Comparison of ENCODE assay signal across 11 cellular contexts in genomic region chr13:101579291-101579802, GRCh38.
A peak's percentile ranks its signal among the peaks of the same experiment; 100 is the strongest.
DNase-seq lines count a peak whose midpoint lies in the region; ATAC-seq and TF ChIP-seq lines count a peak whose summit lies in the region.
"Had no signal": no experiment of that assay in that cellular context is flagged by ENCODE, and none has a peak within 500 bp of the region (broad histone marks: within the 10 kb centered on the region; RNA-seq: fewer than 3 reads in every experiment).

No MANE protein-coding gene starts in this region.

- POLR2A ChIA-PET in HEK293 (lab: Yijun Ruan, JAX) = no interaction called here

- no peak for TF ChIP-seq CTCF in HEK293 (tag by site-specific recombination; IDR thresholded peaks at IDR 0.05)

- TF ChIP-seq POLR2A in erythroblast (IDR thresholded peaks at IDR 0.05; ENCODE audit: low read length) = no peak

- no peak overlapping the region for H3K27ac ChIP-seq in HEK293 (ENCODE audit: extremely low read depth, low read depth, low read length)
- H3K27ac ChIP-seq: tibial nerve had no signal

- CTCF ChIA-PET in HEK293 (lab: Yijun Ruan, JAX) = interaction anchor here (1.0 kb wide), 1 partner anchor 65 kb away, joined by 3 read pairs; no protein-coding TSS in a partner anchor

- no peak overlapping the region for H3K27ac Mint-ChIP-seq in activated T-cell treated with anti-CD3 and anti-CD28 coated beads, Interleukin-2, amount 50 U/mL, for 72 hours
- H3K27ac Mint-ChIP-seq: activated naive CD8-positive, alpha-beta T cell treated with anti-CD3 and anti-CD28 coated beads for 36 hours had no signal

- no peaks in the 10 kb centered on the region for H3K27me3 Mint-ChIP-seq in activated T-cell treated with anti-CD3 and anti-CD28 coated beads, Interleukin-2, amount 50 U/mL, for 72 hours (ENCODE audit: low read depth)

- H3K4me1 ChIP-seq in HEK293 (ENCODE audit: control insufficient read depth, insufficient read depth, low read length) = peaks cover 10% of the 10 kb centered on the region

- no peaks in the 10 kb centered on the region for H3K36me3 ChIP-seq in HEK293 (ENCODE audit: control insufficient read depth in 2 of 2, insufficient read depth in 1 of 2, low read length in 2 of 2)
- H3K36me3 ChIP-seq: tibial nerve had no signal

- peak; percentile 12 to 62 for DNase-seq in NCI-H446 (lab: John Stamatoyannopoulos, UW)
- peak; percentile 18 to 21 for DNase-seq in erythroblast (lab: John Stamatoyannopoulos, UW)
- peak; percentile 43 for DNase-seq in non-pigmented ciliary epithelial cell (ENCODE audit: low read depth)
- no peak for DNase-seq in activated T-cell treated with anti-CD3 and anti-CD28 coated beads, Interleukin-2, amount 50 U/mL, for 72 hours
- DNase-seq in NCI-H774 (lab: John Stamatoyannopoulos, UW) = no peak
- DNase-seq: activated naive CD8-positive, alpha-beta T cell treated with anti-CD3 and anti-CD28 coated beads for 36 hours; DMS 273 treated with DMSO at 0.1 percent for 48 hours had no signal

- no peaks in the 10 kb centered on the region for H3K36me3 Mint-ChIP-seq in activated T-cell treated with anti-CD3 and anti-CD28 coated beads, Interleukin-2, amount 50 U/mL, for 72 hours (ENCODE audit: insufficient read depth in 2 of 2)
- H3K36me3 Mint-ChIP-seq: activated naive CD8-positive, alpha-beta T cell treated with anti-CD3 and anti-CD28 coated beads for 36 hours had no signal

- H3K4me3 Mint-ChIP-seq in activated T-cell treated with anti-CD3 and anti-CD28 coated beads, Interleukin-2, amount 50 U/mL, for 72 hours = no peak overlapping the region
- H3K4me3 Mint-ChIP-seq: activated naive CD8-positive, alpha-beta T cell treated with anti-CD3 and anti-CD28 coated beads for 36 hours had no signal

- ATAC-seq in HG02571 (IDR thresholded peaks at IDR 0.05; ENCODE audit: unreplicated experiment) = no peak
- no peak for ATAC-seq in esophagus mucosa
- no peak for ATAC-seq in activated T-cell treated with anti-CD3 and anti-CD28 coated beads, Interleukin-2, amount 50 U/mL, for 72 hours (replicated peaks in 1 of 2)

- no peaks in the 10 kb centered on the region for H3K9me3 Mint-ChIP-seq in activated T-cell treated with anti-CD3 and anti-CD28 coated beads, Interleukin-2, amount 50 U/mL, for 72 hours
- H3K9me3 Mint-ChIP-seq: activated naive CD8-positive, alpha-beta T cell treated with anti-CD3 and anti-CD28 coated beads for 36 hours had no signal

- H3K4me3 ChIP-seq in HEK293 (ENCODE audit: low read depth, low read length) = no peak overlapping the region
- H3K4me3 ChIP-seq: tibial nerve had no signal

- H3K4me1 Mint-ChIP-seq in activated T-cell treated with anti-CD3 and anti-CD28 coated beads, Interleukin-2, amount 50 U/mL, for 72 hours (ENCODE audit: low read depth) = no peaks in the 10 kb centered on the region
- H3K4me1 Mint-ChIP-seq: activated naive CD8-positive, alpha-beta T cell treated with anti-CD3 and anti-CD28 coated beads for 36 hours had no signal

- no peaks in the 10 kb centered on the region for H3K9me3 ChIP-seq in HEK293 (ENCODE audit: control insufficient read depth, insufficient read depth, low read depth, low read length)
- H3K9me3 ChIP-seq: tibial nerve had no signal

TF ChIP-seq in HEK293, 187 proteins besides CTCF, POLR2A, EP300 and RAD21:
- TF ChIP-seq TCF7L2 (IDR thresholded peaks at IDR 0.05; ENCODE audit: borderline replicate concordance, low read depth, low read length) (peak; percentile 42; the same call in 1 of the 2 replicates), FEZF1 (tag by site-specific recombination; IDR thresholded peaks at IDR 0.05) (peak; percentile 32; the same call in 1 of the 2 replicates), SP7 (tag by site-specific recombination; IDR thresholded peaks at IDR 0.05) (no peak), TRIM28 (IDR thresholded peaks at IDR 0.05; ENCODE audit: borderline replicate concordance, low read length) (0 out of 2 replicates have a peak, but pooled peaks have one; percentile 20), PRDM1 (tag by site-specific recombination; IDR thresholded peaks at IDR 0.05) (no peak)
- TF ChIP-seq, protein P1, sequence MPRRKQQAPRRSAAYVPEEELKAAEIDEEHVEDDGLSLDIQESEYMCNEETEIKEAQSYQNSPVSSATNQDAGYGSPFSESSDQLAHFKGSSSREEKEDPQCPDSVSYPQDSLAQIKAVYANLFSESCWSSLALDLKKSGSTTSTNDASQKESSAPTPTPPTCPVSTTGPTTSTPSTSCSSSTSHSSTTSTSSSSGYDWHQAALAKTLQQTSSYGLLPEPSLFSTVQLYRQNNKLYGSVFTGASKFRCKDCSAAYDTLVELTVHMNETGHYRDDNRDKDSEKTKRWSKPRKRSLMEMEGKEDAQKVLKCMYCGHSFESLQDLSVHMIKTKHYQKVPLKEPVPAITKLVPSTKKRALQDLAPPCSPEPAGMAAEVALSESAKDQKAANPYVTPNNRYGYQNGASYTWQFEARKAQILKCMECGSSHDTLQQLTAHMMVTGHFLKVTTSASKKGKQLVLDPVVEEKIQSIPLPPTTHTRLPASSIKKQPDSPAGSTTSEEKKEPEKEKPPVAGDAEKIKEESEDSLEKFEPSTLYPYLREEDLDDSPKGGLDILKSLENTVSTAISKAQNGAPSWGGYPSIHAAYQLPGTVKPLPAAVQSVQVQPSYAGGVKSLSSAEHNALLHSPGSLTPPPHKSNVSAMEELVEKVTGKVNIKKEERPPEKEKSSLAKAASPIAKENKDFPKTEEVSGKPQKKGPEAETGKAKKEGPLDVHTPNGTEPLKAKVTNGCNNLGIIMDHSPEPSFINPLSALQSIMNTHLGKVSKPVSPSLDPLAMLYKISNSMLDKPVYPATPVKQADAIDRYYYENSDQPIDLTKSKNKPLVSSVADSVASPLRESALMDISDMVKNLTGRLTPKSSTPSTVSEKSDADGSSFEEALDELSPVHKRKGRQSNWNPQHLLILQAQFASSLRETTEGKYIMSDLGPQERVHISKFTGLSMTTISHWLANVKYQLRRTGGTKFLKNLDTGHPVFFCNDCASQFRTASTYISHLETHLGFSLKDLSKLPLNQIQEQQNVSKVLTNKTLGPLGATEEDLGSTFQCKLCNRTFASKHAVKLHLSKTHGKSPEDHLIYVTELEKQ (tag by site-specific recombination; IDR thresholded peaks at IDR 0.05; ENCODE audit: borderline replicate concordance) = no peak
TF ChIP-seq in HEK293: peak in this region for 3.

Comparison
In these comparisons a context has a peak if more than half of its experiments do, and no peak if none do; other contexts are left out.
1. DNase-seq: peak in NCI-H446 (2 of 2), erythroblast (2 of 2) and non-pigmented ciliary epithelial cell (single experiment); none in activated T-cell treated with anti-CD3 and anti-CD28 coated beads, Interleukin-2, amount 50 U/mL, for 72 hours (0 of 2) and NCI-H774 (single experiment).